In genomic region chr20:49620364-49621240, GRCh38 we compare ENCODE assay signal across 9 cellular contexts. TPM values are rescaled to one million over a fixed set of nuclear protein-coding genes. Genes with fewer than 3 reads are reported as not detected.
DNase-seq lines count a peak whose midpoint lies in the region; ATAC-seq and TF ChIP-seq lines count a peak whose summit lies in the region.
"Had no signal": no experiment of that assay in that cellular context is flagged by ENCODE, and none has a peak within 500 bp of the region (broad histone marks: within the 10 kb centered on the region; RNA-seq: fewer than 3 reads in every experiment).

No MANE protein-coding gene starts in this region.

- H3K36me3 Mint-ChIP-seq in activated naive CD8-positive, alpha-beta T cell treated with anti-CD3 and anti-CD28 coated beads, Interleukin-2, amount 50 U/mL, for 24 hours (ENCODE audit: low read depth) = no peaks in the 10 kb centered on the region
- H3K36me3 Mint-ChIP-seq in glutamatergic neuron (ENCODE audit: unreplicated experiment) = peaks cover 8% of the 10 kb centered on the region

- H3K9me3 Mint-ChIP-seq in activated naive CD8-positive, alpha-beta T cell treated with anti-CD3 and anti-CD28 coated beads, Interleukin-2, amount 50 U/mL, for 24 hours = peaks cover 8% of the 10 kb centered on the region
- peaks cover 5% of the 10 kb centered on the region for H3K9me3 Mint-ChIP-seq in glutamatergic neuron (ENCODE audit: unreplicated experiment)

- H3K4me1 Mint-ChIP-seq in activated naive CD8-positive, alpha-beta T cell treated with anti-CD3 and anti-CD28 coated beads, Interleukin-2, amount 50 U/mL, for 24 hours = peaks cover 4% of the 10 kb centered on the region
- peaks cover 4% of the 10 kb centered on the region for H3K4me1 Mint-ChIP-seq in glutamatergic neuron (ENCODE audit: low read depth, unreplicated experiment)

- H3K27me3 Mint-ChIP-seq in activated naive CD8-positive, alpha-beta T cell treated with anti-CD3 and anti-CD28 coated beads, Interleukin-2, amount 50 U/mL, for 24 hours = peaks cover 9% of the 10 kb centered on the region
- H3K27me3 Mint-ChIP-seq in glutamatergic neuron (ENCODE audit: unreplicated experiment) = peaks cover 2% of the 10 kb centered on the region

- no peak for TF ChIP-seq CTCF in glutamatergic neuron (IDR thresholded peaks at IDR 0.05; ENCODE audit: partially characterized antibody, unreplicated experiment)

- peak; percentile 26 for DNase-seq in activated naive CD8-positive, alpha-beta T cell treated with anti-CD3 and anti-CD28 coated beads, Interleukin-2, amount 50 U/mL, for 24 hours
- no peak for DNase-seq in HPDE6-E6E7 (ENCODE audit: extremely low spot score)
- no peak for DNase-seq in glutamatergic neuron
- no peak for DNase-seq in DMS153 (lab: John Stamatoyannopoulos, UW)
- no peak for DNase-seq in KG1 (lab: John Stamatoyannopoulos, UW)

- no peak overlapping the region for H3K4me3 Mint-ChIP-seq in activated naive CD8-positive, alpha-beta T cell treated with anti-CD3 and anti-CD28 coated beads, Interleukin-2, amount 50 U/mL, for 24 hours
- no peak overlapping the region for H3K4me3 Mint-ChIP-seq in glutamatergic neuron (ENCODE audit: unreplicated experiment)

- ATAC-seq in GM18505 (IDR thresholded peaks at IDR 0.05; ENCODE audit: unreplicated experiment) = peak; percentile 75
- ATAC-seq in GM21381 (IDR thresholded peaks at IDR 0.05; ENCODE audit: unreplicated experiment) = peak; percentile 73
- peak; percentile 84 for ATAC-seq in HG03432 (IDR thresholded peaks at IDR 0.05; ENCODE audit: unreplicated experiment)
- ATAC-seq in activated naive CD8-positive, alpha-beta T cell treated with anti-CD3 and anti-CD28 coated beads, Interleukin-2, amount 50 U/mL, for 24 hours = peak; percentile 81

- no peak overlapping the region for H3K27ac Mint-ChIP-seq in activated naive CD8-positive, alpha-beta T cell treated with anti-CD3 and anti-CD28 coated beads, Interleukin-2, amount 50 U/mL, for 24 hours
- no peak overlapping the region for H3K27ac Mint-ChIP-seq in glutamatergic neuron (ENCODE audit: unreplicated experiment)

- TF ChIP-seq POLR2A in GM18505 (IDR thresholded peaks at IDR 0.05; ENCODE audit: borderline replicate concordance, extremely low read depth, insufficient read depth, insufficient read length) = no peak

RNA-seq across cellular contexts. Expression of gene PTGIS, which starts 52.7 kb away (rescaled TPM):
- total RNA-seq in glutamatergic neuron (ENCODE audit: unreplicated experiment) = 0.12 TPM
- total RNA-seq: SJSA1 had no signal
